ENCODE assay signal across 1 cellular context in the genomic region with DNA sequence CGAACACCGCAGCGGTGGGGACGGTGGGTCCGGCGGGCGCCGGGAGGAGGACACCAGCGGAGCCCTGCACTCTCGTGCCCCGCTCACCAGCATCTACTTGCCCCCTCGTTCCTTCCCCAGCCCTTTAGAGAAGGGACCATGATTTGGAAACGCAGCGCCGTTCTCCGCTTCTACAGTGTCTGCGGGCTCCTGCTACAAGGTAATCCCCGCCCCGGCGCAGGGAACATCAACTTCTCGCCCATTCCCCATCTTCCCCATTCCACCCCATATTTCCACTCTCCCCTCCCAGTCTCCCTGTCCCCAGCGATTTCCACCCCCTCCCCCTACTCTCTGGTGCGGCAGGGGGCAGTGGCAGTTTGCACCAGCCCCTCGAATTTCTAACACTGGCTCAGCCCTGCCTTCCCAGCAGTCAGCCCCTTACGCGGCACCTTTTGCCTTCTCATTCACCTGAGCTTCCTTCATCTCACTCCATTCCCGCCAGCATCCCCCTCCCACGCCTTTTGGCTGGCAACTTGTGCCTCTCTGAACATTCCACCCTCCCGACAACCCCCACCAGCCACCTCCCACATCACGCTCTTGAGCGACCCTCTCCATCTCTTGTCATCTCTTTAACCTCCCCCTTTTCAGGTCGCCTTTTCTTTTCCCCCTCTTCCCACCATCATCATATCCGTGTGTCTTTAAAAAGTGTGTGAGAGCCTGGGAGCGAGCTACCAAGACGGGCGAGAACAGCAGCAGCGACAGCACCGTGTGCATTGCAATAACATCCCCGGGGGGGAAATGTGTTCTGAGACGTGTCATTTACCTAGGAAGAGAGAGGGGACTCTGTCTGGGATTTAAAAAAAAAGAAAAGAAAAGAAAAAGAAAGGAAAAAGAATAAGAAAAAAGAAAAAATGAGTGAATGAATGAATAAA.
TF ChIP-seq lines count a peak whose summit lies in the region.

No MANE protein-coding gene starts in this region.

TF ChIP-seq in WTC11, 78 proteins besides CTCF, POLR2A, EP300 and RAD21 (continued from another document):
- TF ChIP-seq, protein P1, sequence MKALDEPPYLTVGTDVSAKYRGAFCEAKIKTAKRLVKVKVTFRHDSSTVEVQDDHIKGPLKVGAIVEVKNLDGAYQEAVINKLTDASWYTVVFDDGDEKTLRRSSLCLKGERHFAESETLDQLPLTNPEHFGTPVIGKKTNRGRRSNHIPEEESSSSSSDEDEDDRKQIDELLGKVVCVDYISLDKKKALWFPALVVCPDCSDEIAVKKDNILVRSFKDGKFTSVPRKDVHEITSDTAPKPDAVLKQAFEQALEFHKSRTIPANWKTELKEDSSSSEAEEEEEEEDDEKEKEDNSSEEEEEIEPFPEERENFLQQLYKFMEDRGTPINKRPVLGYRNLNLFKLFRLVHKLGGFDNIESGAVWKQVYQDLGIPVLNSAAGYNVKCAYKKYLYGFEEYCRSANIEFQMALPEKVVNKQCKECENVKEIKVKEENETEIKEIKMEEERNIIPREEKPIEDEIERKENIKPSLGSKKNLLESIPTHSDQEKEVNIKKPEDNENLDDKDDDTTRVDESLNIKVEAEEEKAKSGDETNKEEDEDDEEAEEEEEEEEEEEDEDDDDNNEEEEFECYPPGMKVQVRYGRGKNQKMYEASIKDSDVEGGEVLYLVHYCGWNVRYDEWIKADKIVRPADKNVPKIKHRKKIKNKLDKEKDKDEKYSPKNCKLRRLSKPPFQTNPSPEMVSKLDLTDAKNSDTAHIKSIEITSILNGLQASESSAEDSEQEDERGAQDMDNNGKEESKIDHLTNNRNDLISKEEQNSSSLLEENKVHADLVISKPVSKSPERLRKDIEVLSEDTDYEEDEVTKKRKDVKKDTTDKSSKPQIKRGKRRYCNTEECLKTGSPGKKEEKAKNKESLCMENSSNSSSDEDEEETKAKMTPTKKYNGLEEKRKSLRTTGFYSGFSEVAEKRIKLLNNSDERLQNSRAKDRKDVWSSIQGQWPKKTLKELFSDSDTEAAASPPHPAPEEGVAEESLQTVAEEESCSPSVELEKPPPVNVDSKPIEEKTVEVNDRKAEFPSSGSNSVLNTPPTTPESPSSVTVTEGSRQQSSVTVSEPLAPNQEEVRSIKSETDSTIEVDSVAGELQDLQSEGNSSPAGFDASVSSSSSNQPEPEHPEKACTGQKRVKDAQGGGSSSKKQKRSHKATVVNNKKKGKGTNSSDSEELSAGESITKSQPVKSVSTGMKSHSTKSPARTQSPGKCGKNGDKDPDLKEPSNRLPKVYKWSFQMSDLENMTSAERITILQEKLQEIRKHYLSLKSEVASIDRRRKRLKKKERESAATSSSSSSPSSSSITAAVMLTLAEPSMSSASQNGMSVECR (CRISPR knock-in tag; IDR thresholded peaks at IDR 0.05; ENCODE audit: borderline replicate concordance) = peak; percentile 14; the same call in 1 of the 2 replicates
- TF ChIP-seq, protein P2, sequence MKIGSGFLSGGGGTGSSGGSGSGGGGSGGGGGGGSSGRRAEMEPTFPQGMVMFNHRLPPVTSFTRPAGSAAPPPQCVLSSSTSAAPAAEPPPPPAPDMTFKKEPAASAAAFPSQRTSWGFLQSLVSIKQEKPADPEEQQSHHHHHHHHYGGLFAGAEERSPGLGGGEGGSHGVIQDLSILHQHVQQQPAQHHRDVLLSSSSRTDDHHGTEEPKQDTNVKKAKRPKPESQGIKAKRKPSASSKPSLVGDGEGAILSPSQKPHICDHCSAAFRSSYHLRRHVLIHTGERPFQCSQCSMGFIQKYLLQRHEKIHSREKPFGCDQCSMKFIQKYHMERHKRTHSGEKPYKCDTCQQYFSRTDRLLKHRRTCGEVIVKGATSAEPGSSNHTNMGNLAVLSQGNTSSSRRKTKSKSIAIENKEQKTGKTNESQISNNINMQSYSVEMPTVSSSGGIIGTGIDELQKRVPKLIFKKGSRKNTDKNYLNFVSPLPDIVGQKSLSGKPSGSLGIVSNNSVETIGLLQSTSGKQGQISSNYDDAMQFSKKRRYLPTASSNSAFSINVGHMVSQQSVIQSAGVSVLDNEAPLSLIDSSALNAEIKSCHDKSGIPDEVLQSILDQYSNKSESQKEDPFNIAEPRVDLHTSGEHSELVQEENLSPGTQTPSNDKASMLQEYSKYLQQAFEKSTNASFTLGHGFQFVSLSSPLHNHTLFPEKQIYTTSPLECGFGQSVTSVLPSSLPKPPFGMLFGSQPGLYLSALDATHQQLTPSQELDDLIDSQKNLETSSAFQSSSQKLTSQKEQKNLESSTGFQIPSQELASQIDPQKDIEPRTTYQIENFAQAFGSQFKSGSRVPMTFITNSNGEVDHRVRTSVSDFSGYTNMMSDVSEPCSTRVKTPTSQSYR (CRISPR knock-in tag; IDR thresholded peaks at IDR 0.05) = 0 out of 2 replicates have a peak, but pooled peaks have one; percentile 58
- TF ChIP-seq ZNF121 (CRISPR knock-in tag; IDR thresholded peaks at IDR 0.05) (no peak), ETV6 (CRISPR knock-in tag; IDR thresholded peaks at IDR 0.05) (no peak), ZNF138 (CRISPR knock-in tag; conservative IDR thresholded peaks at IDR 0.05) (no peak)
- TF ChIP-seq, protein P3, sequence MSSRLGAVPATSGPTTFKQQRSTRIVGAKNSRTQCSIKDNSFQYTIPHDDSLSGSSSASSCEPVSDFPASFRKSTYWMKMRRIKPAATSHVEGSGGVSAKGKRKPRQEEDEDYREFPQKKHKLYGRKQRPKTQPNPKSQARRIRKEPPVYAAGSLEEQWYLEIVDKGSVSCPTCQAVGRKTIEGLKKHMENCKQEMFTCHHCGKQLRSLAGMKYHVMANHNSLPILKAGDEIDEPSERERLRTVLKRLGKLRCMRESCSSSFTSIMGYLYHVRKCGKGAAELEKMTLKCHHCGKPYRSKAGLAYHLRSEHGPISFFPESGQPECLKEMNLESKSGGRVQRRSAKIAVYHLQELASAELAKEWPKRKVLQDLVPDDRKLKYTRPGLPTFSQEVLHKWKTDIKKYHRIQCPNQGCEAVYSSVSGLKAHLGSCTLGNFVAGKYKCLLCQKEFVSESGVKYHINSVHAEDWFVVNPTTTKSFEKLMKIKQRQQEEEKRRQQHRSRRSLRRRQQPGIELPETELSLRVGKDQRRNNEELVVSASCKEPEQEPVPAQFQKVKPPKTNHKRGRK (CRISPR knock-in tag; IDR thresholded peaks at IDR 0.05; ENCODE audit: borderline replicate concordance) = no peak
- TF ChIP-seq, protein P4, sequence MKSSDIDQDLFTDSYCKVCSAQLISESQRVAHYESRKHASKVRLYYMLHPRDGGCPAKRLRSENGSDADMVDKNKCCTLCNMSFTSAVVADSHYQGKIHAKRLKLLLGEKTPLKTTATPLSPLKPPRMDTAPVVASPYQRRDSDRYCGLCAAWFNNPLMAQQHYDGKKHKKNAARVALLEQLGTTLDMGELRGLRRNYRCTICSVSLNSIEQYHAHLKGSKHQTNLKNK (CRISPR knock-in tag; IDR thresholded peaks at IDR 0.05) = no peak
TF ChIP-seq in WTC11: peak in this region for 4.
